In genomic region chr2:65396348-65397026, GRCh38 we compare ENCODE assay signal across 8 cellular contexts. TPM values are rescaled to one million over a fixed set of nuclear protein-coding genes. Genes with fewer than 3 reads are reported as not detected.
DNase-seq lines count a peak whose midpoint lies in the region; ATAC-seq, FAIRE-seq and TF ChIP-seq lines count a peak whose summit lies in the region.

No MANE protein-coding gene starts in this region.

- CTCF ChIA-PET in activated CD8-positive, alpha-beta memory T cell treated with anti-CD3 and anti-CD28 coated beads, Interleukin-2, amount 10 ng/mL, durations not matched to agents 7 days and 5 days (lab: Charles Lee) = interaction anchor here (1.0 to 1.3 kb wide), 3 partner anchors 12 to 73 kb away, joined by 3 read pairs; no protein-coding TSS in a partner anchor
- CTCF ChIA-PET in HepG2 (lab: Yijun Ruan, JAX; ENCODE audit: low intra/inter-chr PET ratio, low total read pairs) = no interaction called here

- peaks cover 23% of the 10 kb centered on the region for H3K27me3 Mint-ChIP-seq in activated CD8-positive, alpha-beta memory T cell treated with anti-CD3 and anti-CD28 coated beads, Interleukin-2, amount 10 ng/mL, durations not matched to agents 7 days and 5 days

- H3K4me3 ChIP-seq in brain microvascular endothelial cell (ENCODE audit: low read depth, low read length) (no peak overlapping the region), HepG2 (replicated peaks in 1 of 3; ENCODE audit: insufficient read depth in 1 of 3, low read depth in 2 of 3, low read length in 3 of 3) (peak overlapping the region in 2 of 3 experiments; percentile 23 to 25; a peak in 4 of 6 replicates), upper lobe of left lung (no peak overlapping the region)

- peaks cover 96% of the 10 kb centered on the region for H3K79me2 ChIP-seq in HepG2 (ENCODE audit: insufficient read depth, low read length)

- BruUV-seq in HepG2 (replicated peaks; lab: Mats Ljungman, UMichigan) = no TSS peak

- H3K4me1 ChIP-seq in HepG2 (ENCODE audit: insufficient read depth, low read length) (peaks cover 58% of the 10 kb centered on the region), upper lobe of left lung (peaks cover 14 to 29% (median 23%) of the 10 kb centered on the region in 4 donors)

- intact Hi-C loops in HepG2 (cut with micrococcal nuclease; ENCODE audit: unreplicated experiment) = loop anchor here (1.0 kb wide), 2 partner anchors 13 to 34 kb away; no protein-coding TSS in a partner anchor

- FAIRE-seq in HepG2 (lab: Jason Lieb, UNC) = peak; percentile 68

- H3K27ac ChIP-seq in brain microvascular endothelial cell (peak overlapping the region; percentile 21), HepG2 (ENCODE audit: extremely low read length, insufficient read depth, low read length) (peak overlapping the region; percentile 55), upper lobe of left lung (peak overlapping the region; percentile 9 to 42 (median 26))

- H4K20me1 ChIP-seq in HepG2 (ENCODE audit: insufficient read depth, low read length) = peaks cover 78% of the 10 kb centered on the region

- peak; percentile 27 for ATAC-seq in activated CD8-positive, alpha-beta memory T cell treated with anti-CD3 and anti-CD28 coated beads, Interleukin-2, amount 10 ng/mL, durations not matched to agents 7 days and 5 days
- peak; percentile 94 for ATAC-seq in HepG2
- peak; percentile 67 to 87 for ATAC-seq in upper lobe of left lung (ENCODE audit: low FRiP score in 2 of 2)
- no peak for ATAC-seq in HG03469 (IDR thresholded peaks at IDR 0.05; ENCODE audit: unreplicated experiment)
- ATAC-seq in GM18498 (IDR thresholded peaks at IDR 0.05; ENCODE audit: unreplicated experiment) = no peak

- TF ChIP-seq RAD21 in HepG2 (CRISPR knock-in tag; IDR thresholded peaks at IDR 0.05) = no peak

- in situ Hi-C loops in brain microvascular endothelial cell (cut with HindIII; ENCODE audit: low pct_ligation_motif_present, low sequenced_read_pairs) = no loop called here
- in situ Hi-C loops in HepG2 (cut with HindIII; ENCODE audit: extremely low pct_ligation_motif_present, low pct_unique_long_range_greater_than_20kb) = no loop called here

- no peaks in the 10 kb centered on the region for H3K36me3 Mint-ChIP-seq in activated CD8-positive, alpha-beta memory T cell treated with anti-CD3 and anti-CD28 coated beads, Interleukin-2, amount 10 ng/mL, durations not matched to agents 7 days and 5 days

- H3K27ac Mint-ChIP-seq in activated CD8-positive, alpha-beta memory T cell treated with anti-CD3 and anti-CD28 coated beads, Interleukin-2, amount 10 ng/mL, durations not matched to agents 7 days and 5 days = no peak overlapping the region

- no peak for DNase-seq in activated CD8-positive, alpha-beta memory T cell treated with anti-CD3 and anti-CD28 coated beads, Interleukin-2, amount 10 ng/mL, durations not matched to agents 7 days and 5 days
- DNase-seq in activated CD8-positive, alpha-beta memory T cell treated with anti-CD3 and anti-CD28 coated beads, Interleukin-2, amount 50 U/mL, for 48 hours = no peak
- no peak for DNase-seq in brain microvascular endothelial cell
- peak; percentile 90 for DNase-seq in HepG2 (ENCODE audit: low spot score)
- peak in 1 of 2 donors; percentile 53 for DNase-seq in upper lobe of left lung
- DNase-seq in islet precursor cell = no peak

- peak overlapping the region; percentile 20; the same call in 1 of the 2 replicates for H3K9ac ChIP-seq in HepG2 (ENCODE audit: insufficient read depth, low read depth, low read length)

- H3K4me1 Mint-ChIP-seq in activated CD8-positive, alpha-beta memory T cell treated with anti-CD3 and anti-CD28 coated beads, Interleukin-2, amount 10 ng/mL, durations not matched to agents 7 days and 5 days = peaks cover 23% of the 10 kb centered on the region

- peak overlapping the region; percentile 69 for H3K4me2 ChIP-seq in HepG2 (ENCODE audit: low read depth, low read length)

- H3K9me3 ChIP-seq in HepG2 (ENCODE audit: low read length) (no peaks in the 10 kb centered on the region), upper lobe of left lung (no peaks in the 10 kb centered on the region)

- no peak overlapping the region for H3K4me3 Mint-ChIP-seq in activated CD8-positive, alpha-beta memory T cell treated with anti-CD3 and anti-CD28 coated beads, Interleukin-2, amount 10 ng/mL, durations not matched to agents 7 days and 5 days

- 3% methylated on average over 7 of the region's 7 CpGs for WGBS in HepG2 (ENCODE audit: low lambda C conversion rate)
- WGBS in upper lobe of left lung, 2 donors = 64 to 68% methylated on average over 7 of the region's 7 CpGs

- H3K9me3 Mint-ChIP-seq in activated CD8-positive, alpha-beta memory T cell treated with anti-CD3 and anti-CD28 coated beads, Interleukin-2, amount 10 ng/mL, durations not matched to agents 7 days and 5 days (ENCODE audit: low read depth) = no peaks in the 10 kb centered on the region

- H3K36me3 ChIP-seq in brain microvascular endothelial cell (replicated peaks) (no peaks in the 10 kb centered on the region), HepG2 (replicated peaks in 1 of 2; ENCODE audit: control insufficient read depth in 1 of 2, insufficient read depth in 2 of 2, low read length in 2 of 2) (peaks cover 2 to 5% of the 10 kb centered on the region in 2 experiments; a peak in 3 of 5 replicates), upper lobe of left lung (no peaks in the 10 kb centered on the region)

- no peak overlapping the region for H2AFZ ChIP-seq in HepG2 (ENCODE audit: low read length)

- POLR2A ChIA-PET in HepG2 (lab: Yijun Ruan, JAX) = interaction anchor here (0.6 to 2.9 kb wide), 15 partner anchors 10 to 169 kb away, joined by 3 to 24 read pairs (median 7); partner anchors contain the start of genes ACTR2 and SPRED2

- H3K27me3 ChIP-seq in brain microvascular endothelial cell (replicated peaks) = no peaks in the 10 kb centered on the region
- no peaks in the 10 kb centered on the region for H3K27me3 ChIP-seq in HepG2 (ENCODE audit: control insufficient read depth in 1 of 2, insufficient read depth in 2 of 2, low read length in 2 of 2)
- no peaks in the 10 kb centered on the region for H3K27me3 ChIP-seq in upper lobe of left lung

- TF ChIP-seq EP300 in HepG2 (IDR thresholded peaks at IDR 0.05; ENCODE audit: low read depth in 2 of 2, low read length in 2 of 2) (peak in 1 of 2 experiments; percentile 85; a peak in 2 of 4 replicates), HepG2 (CRISPR knock-in tag; IDR thresholded peaks at IDR 0.05; ENCODE audit: borderline replicate concordance) (peak; percentile 66; the same call in 1 of the 2 replicates), upper lobe of left lung (IDR thresholded peaks at IDR 0.05) (no peak)

- TF ChIP-seq POLR2A in HepG2 (IDR thresholded peaks at IDR 0.05; ENCODE audit: insufficient read depth in 1 of 2, low read depth in 2 of 2, low read length in 2 of 2) = no peak
- no peak for TF ChIP-seq POLR2A in upper lobe of left lung (IDR thresholded peaks at IDR 0.05)

- no peak for TF ChIP-seq CTCF in brain microvascular endothelial cell (IDR thresholded peaks at IDR 0.05; ENCODE audit: low read depth, low read length, missing control alignments)
- no peak for TF ChIP-seq CTCF in HepG2 (CRISPR knock-in tag; IDR thresholded peaks at IDR 0.05)
- no peak for TF ChIP-seq CTCF in upper lobe of left lung (IDR thresholded peaks at IDR 0.05)

TF ChIP-seq in HepG2, 621 proteins besides CTCF, POLR2A, EP300 and RAD21 (continues in another document):
- TF ChIP-seq, protein P1, sequence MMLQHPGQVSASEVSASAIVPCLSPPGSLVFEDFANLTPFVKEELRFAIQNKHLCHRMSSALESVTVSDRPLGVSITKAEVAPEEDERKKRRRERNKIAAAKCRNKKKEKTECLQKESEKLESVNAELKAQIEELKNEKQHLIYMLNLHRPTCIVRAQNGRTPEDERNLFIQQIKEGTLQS (CRISPR knock-in tag; IDR thresholded peaks at IDR 0.05) = no peak
- TF ChIP-seq, protein P2, sequence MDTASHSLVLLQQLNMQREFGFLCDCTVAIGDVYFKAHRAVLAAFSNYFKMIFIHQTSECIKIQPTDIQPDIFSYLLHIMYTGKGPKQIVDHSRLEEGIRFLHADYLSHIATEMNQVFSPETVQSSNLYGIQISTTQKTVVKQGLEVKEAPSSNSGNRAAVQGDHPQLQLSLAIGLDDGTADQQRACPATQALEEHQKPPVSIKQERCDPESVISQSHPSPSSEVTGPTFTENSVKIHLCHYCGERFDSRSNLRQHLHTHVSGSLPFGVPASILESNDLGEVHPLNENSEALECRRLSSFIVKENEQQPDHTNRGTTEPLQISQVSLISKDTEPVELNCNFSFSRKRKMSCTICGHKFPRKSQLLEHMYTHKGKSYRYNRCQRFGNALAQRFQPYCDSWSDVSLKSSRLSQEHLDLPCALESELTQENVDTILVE (CRISPR knock-in tag; IDR thresholded peaks at IDR 0.05) = no peak; the same call in 1 of the 2 replicates
- peak; percentile 42; the same call in 1 of the 2 replicates for TF ChIP-seq ZNF607 (CRISPR knock-in tag; IDR thresholded peaks at IDR 0.05; ENCODE audit: borderline replicate concordance)

RNA-seq across cellular contexts. Expression of gene SPRED2, which starts 35.9 kb away (rescaled TPM):
- total RNA-seq in activated CD8-positive, alpha-beta memory T cell treated with anti-CD3 and anti-CD28 coated beads, Interleukin-2, amount 10 ng/mL, durations not matched to agents 7 days and 5 days = 1 to 10 TPM; 3.2 to 3.5 TPM
- total RNA-seq in HepG2 (2016; rRNA removed; fragmentation: Illumina TruSeq; extraction: Trizol) = 13.0 and 17.7 TPM in 2 replicates
- 8.2 and 14.6 TPM in 2 replicates for total RNA-seq in HepG2 (2016; cell fraction: cytosol; rRNA removed; fragmentation: Illumina TruSeq; extraction: Trizol; ENCODE audit: low read depth)
- 13.6 and 15.0 TPM in 2 replicates for total RNA-seq in HepG2 (2016; cell fraction: insoluble cytoplasmic fraction; rRNA removed; fragmentation: Illumina TruSeq; extraction: Trizol)
- total RNA-seq in HepG2 (2016; cell fraction: membrane; rRNA removed; fragmentation: Illumina TruSeq; extraction: Trizol) = 14.7 and 17.3 TPM in 2 replicates
- total RNA-seq in HepG2 (2016; cell fraction: nucleus; rRNA removed; fragmentation: Illumina TruSeq; extraction: Trizol) = 17.1 and 21.0 TPM in 2 replicates
- polyA plus RNA-seq in HepG2 (2011; rRNA removed) = 34.4 and 37.0 TPM in 2 replicates
- 35.1 and 36.7 TPM in 2 replicates for polyA plus RNA-seq in HepG2 (2011; cell fraction: cytosol; rRNA removed)
- polyA plus RNA-seq in HepG2 (2011; cell fraction: nucleus; rRNA removed) = 42.3 and 51.3 TPM in 2 replicates
- polyA plus RNA-seq in HepG2 (2012) = 50.2 and 57.7 TPM in 2 replicates
- 7.2 and 7.7 TPM in 2 replicates for polyA plus RNA-seq in HepG2 (2016; cell fraction: cytosol; fragmentation: Illumina TruSeq; extraction: Trizol; ENCODE audit: low read depth)
- polyA plus RNA-seq in HepG2 (2016; cell fraction: insoluble cytoplasmic fraction; fragmentation: Illumina TruSeq; extraction: Trizol; ENCODE audit: low read depth) = 35.3 and 42.4 TPM in 2 replicates
- 18.9 and 19.9 TPM in 2 replicates for polyA plus RNA-seq in HepG2 (2016; cell fraction: membrane; fragmentation: Illumina TruSeq; extraction: Trizol; ENCODE audit: low read depth)
- polyA plus RNA-seq in HepG2 (2016; cell fraction: nucleus; fragmentation: Illumina TruSeq; extraction: Trizol; ENCODE audit: insufficient read depth, low read depth) = 39.6 and 40.2 TPM in 2 replicates
- 4.9 and 74.4 TPM in 2 replicates for polyA minus RNA-seq in HepG2 (2011; rRNA and poly(A)+ RNA removed; ENCODE audit: low replicate concordance)
- polyA minus RNA-seq in HepG2 (2011; cell fraction: cytosol; rRNA and poly(A)+ RNA removed) = 42.6 and 50.6 TPM in 2 replicates
- polyA minus RNA-seq in HepG2 (2011; cell fraction: nucleus; rRNA and poly(A)+ RNA removed) = 36.3 and 43.9 TPM in 2 replicates
- 10 to 100 TPM; 15.7 to 53.0 (median 38.1) TPM for total RNA-seq in upper lobe of left lung

Comparison
In these comparisons a context has a peak if more than half of its experiments do, and no peak if none do; other contexts are left out.
1. ATAC-seq: peak in activated CD8-positive, alpha-beta memory T cell treated with anti-CD3 and anti-CD28 coated beads, Interleukin-2, amount 10 ng/mL, durations not matched to agents 7 days and 5 days (single experiment), HepG2 (single experiment) and upper lobe of left lung (2 of 2); none in HG03469 (single experiment) and GM18498 (single experiment).
2. H3K4me3 ChIP-seq: peak in HepG2 (2 of 3); none in brain microvascular endothelial cell (single experiment) and upper lobe of left lung (0 of 4).
3. Peak in every context shown above with its lines, with median percentiles within 50 percentile points of each other: H3K27ac ChIP-seq.